In the genomic region with DNA sequence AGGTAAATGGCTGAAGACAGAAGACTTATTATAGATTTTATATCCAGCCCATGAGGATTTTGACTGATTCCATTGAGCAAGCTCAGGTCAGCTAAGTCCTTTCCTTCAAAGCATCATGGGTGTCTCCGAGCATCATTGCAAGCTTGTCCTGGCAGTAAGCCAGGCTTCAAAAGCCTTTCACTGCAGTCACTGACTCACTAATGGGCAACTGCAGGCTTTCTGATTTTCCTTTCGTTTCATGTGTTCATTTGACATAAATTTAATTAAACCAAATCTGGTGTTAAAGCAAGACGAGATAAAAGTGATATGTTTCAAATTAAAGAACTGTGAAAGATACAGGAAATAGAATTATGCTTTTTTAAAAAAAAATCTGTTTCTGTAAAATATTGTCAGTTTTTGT, we compare ENCODE assay signal across 13 cellular contexts.
DNase-seq lines count a peak whose midpoint lies in the region; ATAC-seq and TF ChIP-seq lines count a peak whose summit lies in the region.
"Had no signal": no experiment of that assay in that cellular context is flagged by ENCODE, and none has a peak within 500 bp of the region (broad histone marks: within the 10 kb centered on the region; RNA-seq: fewer than 3 reads in every experiment).

No MANE protein-coding gene starts in this region.

- H3K27ac ChIP-seq in 22Rv1 (peak overlapping the region; percentile 80), psoas muscle (no peak overlapping the region)
- H3K27ac ChIP-seq: upper lobe of right lung had no signal

- H3K4me1 ChIP-seq in psoas muscle, result no peaks in the 10 kb centered on the region
- H3K4me1 ChIP-seq: upper lobe of right lung had no signal

- H3K27me3 ChIP-seq in psoas muscle (ENCODE audit: insufficient read depth in 3 of 3, low read length in 2 of 3), result no peaks in the 10 kb centered on the region
- H3K27me3 ChIP-seq: upper lobe of right lung had no signal

- no peaks in the 10 kb centered on the region for H3K9me3 ChIP-seq in psoas muscle
- H3K9me3 ChIP-seq: upper lobe of right lung had no signal

- DNase-seq in LHCN-M2 (ENCODE audit: low read depth) (peak; percentile 7), RPMI8226 (peak; percentile 16), fibroblast of the conjunctiva (ENCODE audit: low read depth) (peak; percentile 43), psoas muscle (no peak), NCI-H1694 treated with DMSO at 0.1 percent for 48 hours (lab: John Stamatoyannopoulos, UW) (no peak)
- DNase-seq: activated CD4-positive, alpha-beta T cell treated with anti-CD3 and anti-CD28 coated beads for 36 hours; foreskin melanocyte; upper lobe of right lung had no signal

- no peak for TF ChIP-seq CTCF in 22Rv1 (IDR thresholded peaks at IDR 0.05)
- no peak for TF ChIP-seq CTCF in psoas muscle (IDR thresholded peaks at IDR 0.05)

- ATAC-seq in psoas muscle (no peak), GM21619 (IDR thresholded peaks at IDR 0.05; ENCODE audit: unreplicated experiment) (no peak), HG03439 (IDR thresholded peaks at IDR 0.05; ENCODE audit: unreplicated experiment) (no peak)
- ATAC-seq: activated CD4-positive, alpha-beta T cell treated with anti-CD3 and anti-CD28 coated beads for 36 hours; HepG2; left lobe of liver; upper lobe of right lung had no signal

- intact Hi-C loops in psoas muscle (cut with DNase I), result no loop called here

- no peaks in the 10 kb centered on the region for H3K36me3 ChIP-seq in psoas muscle (ENCODE audit: insufficient read depth in 1 of 2, low read depth in 1 of 2)
- H3K36me3 ChIP-seq: upper lobe of right lung had no signal

- no peak overlapping the region for H3K4me3 ChIP-seq in psoas muscle
- H3K4me3 ChIP-seq: upper lobe of right lung had no signal

- WGBS in psoas muscle, 3 donors, result 34 to 54% (median 49%) methylated on average over 3 of the region's 3 CpGs

Comparison
In these comparisons a context has a peak if more than half of its experiments do, and no peak if none do; other contexts are left out.
1. DNase-seq: peak in LHCN-M2 (single experiment), RPMI8226 (single experiment) and fibroblast of the conjunctiva (single experiment); none in psoas muscle (0 of 2) and NCI-H1694 treated with DMSO at 0.1 percent for 48 hours (single experiment).